Comparison of ENCODE assay signal across 1 cellular context in genomic region chr3:11508346-11509174, GRCh38.
TF ChIP-seq lines count a peak whose summit lies in the region.

No MANE protein-coding gene starts in this region.

TF ChIP-seq in K562, 482 proteins besides CTCF, POLR2A, EP300 and RAD21 (continued from another document and continues in another):
- TF ChIP-seq VEZF1 (CRISPR knock-in tag; IDR thresholded peaks at IDR 0.05) (no peak), GABPB1 (CRISPR knock-in tag; IDR thresholded peaks at IDR 0.05) (no peak), GTF2E2 (tag; IDR thresholded peaks at IDR 0.05) (peak; percentile 36; the same call in 1 of the 2 replicates), KLF16 (IDR thresholded peaks at IDR 0.05) (no peak), ZNF584 (CRISPR knock-in tag; IDR thresholded peaks at IDR 0.05; ENCODE audit: low read depth) (no peak), USF2 (CRISPR knock-in tag; IDR thresholded peaks at IDR 0.05) (peak; percentile 8; the same call in 1 of the 2 replicates), YY1 (IDR thresholded peaks at IDR 0.05; ENCODE audit: borderline replicate concordance in 1 of 3, control insufficient read depth in 1 of 3, extremely low read depth in 1 of 3, insufficient read depth in 3 of 3, insufficient read length in 1 of 3, insufficient replicate concordance in 2 of 3, low read depth in 1 of 3, low read length in 2 of 3) (no peak), ADNP (tag; IDR thresholded peaks at IDR 0.05) (no peak), CAMTA2 (CRISPR knock-in tag; conservative IDR thresholded peaks at IDR 0.05) (no peak), CBFA2T2 (conservative IDR thresholded peaks at IDR 0.05) (no peak), PRPF4 (IDR thresholded peaks at IDR 0.05; ENCODE audit: insufficient read depth, low read depth, low read length, poor library complexity, severe bottlenecking) (no peak), HNRNPK (IDR thresholded peaks at IDR 0.05; ENCODE audit: low read depth, low read length, poor library complexity, severe bottlenecking) (no peak), TARDBP (IDR thresholded peaks at IDR 0.05) (no peak), XRCC3 (IDR thresholded peaks at IDR 0.05) (no peak), BCL6 (CRISPR knock-in tag; IDR thresholded peaks at IDR 0.05) (0 out of 2 replicates have a peak, but pooled peaks have one; percentile 24), ZFP1 (CRISPR knock-in tag; IDR thresholded peaks at IDR 0.05) (no peak), LCOR (CRISPR knock-in tag; IDR thresholded peaks at IDR 0.05) (no peak), ZNF124 (CRISPR knock-in tag; IDR thresholded peaks at IDR 0.05) (no peak), ZFP36 (IDR thresholded peaks at IDR 0.05; ENCODE audit: low read depth, low read length, partially characterized antibody) (no peak), ZNF431 (CRISPR knock-in tag; IDR thresholded peaks at IDR 0.05) (no peak), ZKSCAN8 (CRISPR knock-in tag; IDR thresholded peaks at IDR 0.05) (0 out of 2 replicates have a peak, but pooled peaks have one; percentile 36), ZNF639 (CRISPR knock-in tag; conservative IDR thresholded peaks at IDR 0.05 in 1 of 2, IDR thresholded peaks at IDR 0.05 in 1 of 2) (0 out of 4 replicates have a peak, but pooled peaks of 1 of the 2 experiments have one; percentile 41), ZNF589 (CRISPR knock-in tag; IDR thresholded peaks at IDR 0.05; ENCODE audit: low read depth) (0 out of 2 replicates have a peak, but pooled peaks have one; percentile 37)
- TF ChIP-seq, protein P1, sequence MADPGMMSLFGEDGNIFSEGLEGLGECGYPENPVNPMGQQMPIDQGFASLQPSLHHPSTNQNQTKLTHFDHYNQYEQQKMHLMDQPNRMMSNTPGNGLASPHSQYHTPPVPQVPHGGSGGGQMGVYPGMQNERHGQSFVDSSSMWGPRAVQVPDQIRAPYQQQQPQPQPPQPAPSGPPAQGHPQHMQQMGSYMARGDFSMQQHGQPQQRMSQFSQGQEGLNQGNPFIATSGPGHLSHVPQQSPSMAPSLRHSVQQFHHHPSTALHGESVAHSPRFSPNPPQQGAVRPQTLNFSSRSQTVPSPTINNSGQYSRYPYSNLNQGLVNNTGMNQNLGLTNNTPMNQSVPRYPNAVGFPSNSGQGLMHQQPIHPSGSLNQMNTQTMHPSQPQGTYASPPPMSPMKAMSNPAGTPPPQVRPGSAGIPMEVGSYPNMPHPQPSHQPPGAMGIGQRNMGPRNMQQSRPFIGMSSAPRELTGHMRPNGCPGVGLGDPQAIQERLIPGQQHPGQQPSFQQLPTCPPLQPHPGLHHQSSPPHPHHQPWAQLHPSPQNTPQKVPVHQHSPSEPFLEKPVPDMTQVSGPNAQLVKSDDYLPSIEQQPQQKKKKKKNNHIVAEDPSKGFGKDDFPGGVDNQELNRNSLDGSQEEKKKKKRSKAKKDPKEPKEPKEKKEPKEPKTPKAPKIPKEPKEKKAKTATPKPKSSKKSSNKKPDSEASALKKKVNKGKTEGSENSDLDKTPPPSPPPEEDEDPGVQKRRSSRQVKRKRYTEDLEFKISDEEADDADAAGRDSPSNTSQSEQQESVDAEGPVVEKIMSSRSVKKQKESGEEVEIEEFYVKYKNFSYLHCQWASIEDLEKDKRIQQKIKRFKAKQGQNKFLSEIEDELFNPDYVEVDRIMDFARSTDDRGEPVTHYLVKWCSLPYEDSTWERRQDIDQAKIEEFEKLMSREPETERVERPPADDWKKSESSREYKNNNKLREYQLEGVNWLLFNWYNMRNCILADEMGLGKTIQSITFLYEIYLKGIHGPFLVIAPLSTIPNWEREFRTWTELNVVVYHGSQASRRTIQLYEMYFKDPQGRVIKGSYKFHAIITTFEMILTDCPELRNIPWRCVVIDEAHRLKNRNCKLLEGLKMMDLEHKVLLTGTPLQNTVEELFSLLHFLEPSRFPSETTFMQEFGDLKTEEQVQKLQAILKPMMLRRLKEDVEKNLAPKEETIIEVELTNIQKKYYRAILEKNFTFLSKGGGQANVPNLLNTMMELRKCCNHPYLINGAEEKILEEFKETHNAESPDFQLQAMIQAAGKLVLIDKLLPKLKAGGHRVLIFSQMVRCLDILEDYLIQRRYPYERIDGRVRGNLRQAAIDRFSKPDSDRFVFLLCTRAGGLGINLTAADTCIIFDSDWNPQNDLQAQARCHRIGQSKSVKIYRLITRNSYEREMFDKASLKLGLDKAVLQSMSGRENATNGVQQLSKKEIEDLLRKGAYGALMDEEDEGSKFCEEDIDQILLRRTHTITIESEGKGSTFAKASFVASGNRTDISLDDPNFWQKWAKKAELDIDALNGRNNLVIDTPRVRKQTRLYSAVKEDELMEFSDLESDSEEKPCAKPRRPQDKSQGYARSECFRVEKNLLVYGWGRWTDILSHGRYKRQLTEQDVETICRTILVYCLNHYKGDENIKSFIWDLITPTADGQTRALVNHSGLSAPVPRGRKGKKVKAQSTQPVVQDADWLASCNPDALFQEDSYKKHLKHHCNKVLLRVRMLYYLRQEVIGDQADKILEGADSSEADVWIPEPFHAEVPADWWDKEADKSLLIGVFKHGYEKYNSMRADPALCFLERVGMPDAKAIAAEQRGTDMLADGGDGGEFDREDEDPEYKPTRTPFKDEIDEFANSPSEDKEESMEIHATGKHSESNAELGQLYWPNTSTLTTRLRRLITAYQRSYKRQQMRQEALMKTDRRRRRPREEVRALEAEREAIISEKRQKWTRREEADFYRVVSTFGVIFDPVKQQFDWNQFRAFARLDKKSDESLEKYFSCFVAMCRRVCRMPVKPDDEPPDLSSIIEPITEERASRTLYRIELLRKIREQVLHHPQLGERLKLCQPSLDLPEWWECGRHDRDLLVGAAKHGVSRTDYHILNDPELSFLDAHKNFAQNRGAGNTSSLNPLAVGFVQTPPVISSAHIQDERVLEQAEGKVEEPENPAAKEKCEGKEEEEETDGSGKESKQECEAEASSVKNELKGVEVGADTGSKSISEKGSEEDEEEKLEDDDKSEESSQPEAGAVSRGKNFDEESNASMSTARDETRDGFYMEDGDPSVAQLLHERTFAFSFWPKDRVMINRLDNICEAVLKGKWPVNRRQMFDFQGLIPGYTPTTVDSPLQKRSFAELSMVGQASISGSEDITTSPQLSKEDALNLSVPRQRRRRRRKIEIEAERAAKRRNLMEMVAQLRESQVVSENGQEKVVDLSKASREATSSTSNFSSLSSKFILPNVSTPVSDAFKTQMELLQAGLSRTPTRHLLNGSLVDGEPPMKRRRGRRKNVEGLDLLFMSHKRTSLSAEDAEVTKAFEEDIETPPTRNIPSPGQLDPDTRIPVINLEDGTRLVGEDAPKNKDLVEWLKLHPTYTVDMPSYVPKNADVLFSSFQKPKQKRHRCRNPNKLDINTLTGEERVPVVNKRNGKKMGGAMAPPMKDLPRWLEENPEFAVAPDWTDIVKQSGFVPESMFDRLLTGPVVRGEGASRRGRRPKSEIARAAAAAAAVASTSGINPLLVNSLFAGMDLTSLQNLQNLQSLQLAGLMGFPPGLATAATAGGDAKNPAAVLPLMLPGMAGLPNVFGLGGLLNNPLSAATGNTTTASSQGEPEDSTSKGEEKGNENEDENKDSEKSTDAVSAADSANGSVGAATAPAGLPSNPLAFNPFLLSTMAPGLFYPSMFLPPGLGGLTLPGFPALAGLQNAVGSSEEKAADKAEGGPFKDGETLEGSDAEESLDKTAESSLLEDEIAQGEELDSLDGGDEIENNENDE (IDR thresholded peaks at IDR 0.05; ENCODE audit: low read depth, low read length): no peak
- TF ChIP-seq, protein P2, sequence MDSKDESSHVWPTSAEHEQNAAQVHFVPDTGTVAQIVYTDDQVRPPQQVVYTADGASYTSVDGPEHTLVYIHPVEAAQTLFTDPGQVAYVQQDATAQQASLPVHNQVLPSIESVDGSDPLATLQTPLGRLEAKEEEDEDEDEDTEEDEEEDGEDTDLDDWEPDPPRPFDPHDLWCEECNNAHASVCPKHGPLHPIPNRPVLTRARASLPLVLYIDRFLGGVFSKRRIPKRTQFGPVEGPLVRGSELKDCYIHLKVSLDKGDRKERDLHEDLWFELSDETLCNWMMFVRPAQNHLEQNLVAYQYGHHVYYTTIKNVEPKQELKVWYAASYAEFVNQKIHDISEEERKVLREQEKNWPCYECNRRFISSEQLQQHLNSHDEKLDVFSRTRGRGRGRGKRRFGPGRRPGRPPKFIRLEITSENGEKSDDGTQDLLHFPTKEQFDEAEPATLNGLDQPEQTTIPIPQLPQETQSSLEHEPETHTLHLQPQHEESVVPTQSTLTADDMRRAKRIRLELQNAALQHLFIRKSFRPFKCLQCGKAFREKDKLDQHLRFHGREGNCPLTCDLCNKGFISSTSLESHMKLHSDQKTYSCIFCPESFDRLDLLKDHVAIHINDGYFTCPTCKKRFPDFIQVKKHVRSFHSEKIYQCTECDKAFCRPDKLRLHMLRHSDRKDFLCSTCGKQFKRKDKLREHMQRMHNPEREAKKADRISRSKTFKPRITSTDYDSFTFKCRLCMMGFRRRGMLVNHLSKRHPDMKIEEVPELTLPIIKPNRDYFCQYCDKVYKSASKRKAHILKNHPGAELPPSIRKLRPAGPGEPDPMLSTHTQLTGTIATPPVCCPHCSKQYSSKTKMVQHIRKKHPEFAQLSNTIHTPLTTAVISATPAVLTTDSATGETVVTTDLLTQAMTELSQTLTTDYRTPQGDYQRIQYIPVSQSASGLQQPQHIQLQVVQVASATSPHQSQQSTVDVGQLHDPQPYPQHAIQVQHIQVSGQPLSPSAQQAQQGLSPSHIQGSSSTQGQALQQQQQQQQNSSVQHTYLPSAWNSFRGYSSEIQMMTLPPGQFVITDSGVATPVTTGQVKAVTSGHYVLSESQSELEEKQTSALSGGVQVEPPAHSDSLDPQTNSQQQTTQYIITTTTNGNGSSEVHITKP (IDR thresholded peaks at IDR 0.05; ENCODE audit: partially characterized antibody): no peak
- TF ChIP-seq, protein P3, sequence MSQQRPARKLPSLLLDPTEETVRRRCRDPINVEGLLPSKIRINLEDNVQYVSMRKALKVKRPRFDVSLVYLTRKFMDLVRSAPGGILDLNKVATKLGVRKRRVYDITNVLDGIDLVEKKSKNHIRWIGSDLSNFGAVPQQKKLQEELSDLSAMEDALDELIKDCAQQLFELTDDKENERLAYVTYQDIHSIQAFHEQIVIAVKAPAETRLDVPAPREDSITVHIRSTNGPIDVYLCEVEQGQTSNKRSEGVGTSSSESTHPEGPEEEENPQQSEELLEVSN (IDR thresholded peaks at IDR 0.05; ENCODE audit: borderline replicate concordance in 1 of 2, extremely low read depth in 1 of 2, insufficient read depth in 1 of 2, insufficient read length in 1 of 2, low read depth in 1 of 2, low read length in 1 of 2, poor library complexity in 1 of 2, severe bottlenecking in 1 of 2): no peak
- TF ChIP-seq, protein P4, sequence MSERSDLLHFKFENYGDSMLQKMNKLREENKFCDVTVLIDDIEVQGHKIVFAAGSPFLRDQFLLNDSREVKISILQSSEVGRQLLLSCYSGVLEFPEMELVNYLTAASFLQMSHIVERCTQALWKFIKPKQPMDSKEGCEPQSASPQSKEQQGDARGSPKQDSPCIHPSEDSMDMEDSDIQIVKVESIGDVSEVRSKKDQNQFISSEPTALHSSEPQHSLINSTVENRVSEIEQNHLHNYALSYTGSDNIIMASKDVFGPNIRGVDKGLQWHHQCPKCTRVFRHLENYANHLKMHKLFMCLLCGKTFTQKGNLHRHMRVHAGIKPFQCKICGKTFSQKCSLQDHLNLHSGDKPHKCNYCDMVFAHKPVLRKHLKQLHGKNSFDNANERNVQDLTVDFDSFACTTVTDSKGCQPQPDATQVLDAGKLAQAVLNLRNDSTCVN (CRISPR knock-in tag; IDR thresholded peaks at IDR 0.05): no peak
- TF ChIP-seq, protein P5, sequence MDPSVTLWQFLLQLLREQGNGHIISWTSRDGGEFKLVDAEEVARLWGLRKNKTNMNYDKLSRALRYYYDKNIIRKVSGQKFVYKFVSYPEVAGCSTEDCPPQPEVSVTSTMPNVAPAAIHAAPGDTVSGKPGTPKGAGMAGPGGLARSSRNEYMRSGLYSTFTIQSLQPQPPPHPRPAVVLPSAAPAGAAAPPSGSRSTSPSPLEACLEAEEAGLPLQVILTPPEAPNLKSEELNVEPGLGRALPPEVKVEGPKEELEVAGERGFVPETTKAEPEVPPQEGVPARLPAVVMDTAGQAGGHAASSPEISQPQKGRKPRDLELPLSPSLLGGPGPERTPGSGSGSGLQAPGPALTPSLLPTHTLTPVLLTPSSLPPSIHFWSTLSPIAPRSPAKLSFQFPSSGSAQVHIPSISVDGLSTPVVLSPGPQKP (CRISPR knock-in tag; IDR thresholded peaks at IDR 0.05): no peak
- TF ChIP-seq, protein P6, sequence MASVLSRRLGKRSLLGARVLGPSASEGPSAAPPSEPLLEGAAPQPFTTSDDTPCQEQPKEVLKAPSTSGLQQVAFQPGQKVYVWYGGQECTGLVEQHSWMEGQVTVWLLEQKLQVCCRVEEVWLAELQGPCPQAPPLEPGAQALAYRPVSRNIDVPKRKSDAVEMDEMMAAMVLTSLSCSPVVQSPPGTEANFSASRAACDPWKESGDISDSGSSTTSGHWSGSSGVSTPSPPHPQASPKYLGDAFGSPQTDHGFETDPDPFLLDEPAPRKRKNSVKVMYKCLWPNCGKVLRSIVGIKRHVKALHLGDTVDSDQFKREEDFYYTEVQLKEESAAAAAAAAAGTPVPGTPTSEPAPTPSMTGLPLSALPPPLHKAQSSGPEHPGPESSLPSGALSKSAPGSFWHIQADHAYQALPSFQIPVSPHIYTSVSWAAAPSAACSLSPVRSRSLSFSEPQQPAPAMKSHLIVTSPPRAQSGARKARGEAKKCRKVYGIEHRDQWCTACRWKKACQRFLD (CRISPR knock-in tag; IDR thresholded peaks at IDR 0.05): peak; percentile 85
